9 cellular contexts compared by ENCODE assay signal in the genomic region with DNA sequence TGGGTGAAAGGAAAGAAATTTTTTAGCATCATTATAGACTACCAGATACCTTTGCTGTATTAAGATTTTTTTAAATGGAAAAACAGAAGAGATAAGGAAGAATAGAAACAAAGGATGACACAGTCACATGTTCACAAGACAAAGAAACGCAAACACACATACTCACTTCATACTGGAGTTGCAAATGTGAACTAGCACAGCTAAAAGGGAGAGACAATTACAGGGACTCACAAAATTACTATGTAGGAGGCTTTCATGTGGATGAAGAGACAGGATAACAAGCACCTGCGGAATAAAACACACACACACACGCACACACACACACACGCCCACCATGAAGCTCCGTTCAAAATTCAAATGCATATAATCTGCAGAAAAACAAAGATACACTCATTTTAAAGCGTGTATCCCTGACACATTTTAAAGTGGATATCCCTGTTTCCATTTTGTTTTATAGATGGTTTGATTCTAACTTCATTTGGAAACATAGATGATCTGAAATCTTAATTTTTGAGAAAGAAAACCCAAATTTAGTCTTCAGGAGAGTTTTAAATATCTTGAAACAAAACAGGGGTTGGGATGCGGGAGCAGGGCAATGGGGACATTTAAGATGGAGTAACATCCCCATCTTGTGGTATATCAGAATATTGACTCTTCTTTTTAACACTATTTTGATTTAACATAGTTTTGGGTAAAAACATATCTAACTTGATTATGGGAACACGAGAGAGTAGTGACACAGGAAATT. TPM values are rescaled to one million over a fixed set of nuclear protein-coding genes. Genes with fewer than 3 reads are reported as not detected.
DNase-seq lines count a peak whose midpoint lies in the region; ATAC-seq and TF ChIP-seq lines count a peak whose summit lies in the region.
"Had no signal": no experiment of that assay in that cellular context is flagged by ENCODE, and none has a peak within 500 bp of the region (broad histone marks: within the 10 kb centered on the region; RNA-seq: fewer than 3 reads in every experiment).

No MANE protein-coding gene starts in this region.

- CTCF ChIA-PET in activated CD8-positive, alpha-beta T cell treated with anti-CD3 and anti-CD28 coated beads for 36 hours (lab: Charles Lee), result interaction anchor here (0.7 to 3.7 kb wide), 13 partner anchors 9 to 659 kb away, joined by 3 to 29 read pairs (median 4); partner anchors contain the start of gene FAM76B
- CTCF ChIA-PET in activated CD8-positive, alpha-beta T cell treated with anti-CD3 and anti-CD28 coated beads, Interleukin-2, amount 10 ng/mL, durations not matched to agents 7 days and 5 days (lab: Charles Lee), result interaction anchor here (0.6 to 1.7 kb wide), 15 partner anchors 9 to 721 kb away, joined by 3 to 12 read pairs (median 3); partner anchors contain the start of gene MAML2

- TF ChIP-seq RAD21 in liver (IDR thresholded peaks at IDR 0.05), result peak; percentile 84 to 86

- no peaks in the 10 kb centered on the region for H3K27me3 ChIP-seq in liver (ENCODE audit: control insufficient read depth in 4 of 4, insufficient read depth in 4 of 4, low read length in 3 of 4)
- no peaks in the 10 kb centered on the region for H3K27me3 ChIP-seq in aorta (ENCODE audit: control insufficient read depth in 1 of 2, insufficient read depth in 2 of 2, low read length in 1 of 2)

- no peaks in the 10 kb centered on the region for H3K9me3 Mint-ChIP-seq in activated CD8-positive, alpha-beta T cell treated with anti-CD3 and anti-CD28 coated beads for 36 hours
- no peaks in the 10 kb centered on the region for H3K9me3 Mint-ChIP-seq in activated CD8-positive, alpha-beta T cell treated with anti-CD3 and anti-CD28 coated beads, Interleukin-2, amount 10 ng/mL, durations not matched to agents 7 days and 5 days (ENCODE audit: insufficient read depth)
- H3K9me3 Mint-ChIP-seq: dendritic cell treated with granulocyte-macrophage colony-stimulating factor and Interleukin-4, amounts not matched to agents 40 ng/mL and 50 ng/mL, for 4 days had no signal

- H3K9me3 ChIP-seq in liver (ENCODE audit: control insufficient read depth in 4 of 4, low read length in 3 of 4) (no peaks in the 10 kb centered on the region), aorta (ENCODE audit: control insufficient read depth, low read length) (no peaks in the 10 kb centered on the region)

- H3K36me3 Mint-ChIP-seq in activated CD8-positive, alpha-beta T cell treated with anti-CD3 and anti-CD28 coated beads for 36 hours (ENCODE audit: low read depth), result no peaks in the 10 kb centered on the region
- H3K36me3 Mint-ChIP-seq in activated CD8-positive, alpha-beta T cell treated with anti-CD3 and anti-CD28 coated beads, Interleukin-2, amount 10 ng/mL, durations not matched to agents 7 days and 5 days (ENCODE audit: low read depth), result no peaks in the 10 kb centered on the region

- peaks cover 37% of the 10 kb centered on the region for H3K27me3 Mint-ChIP-seq in activated CD8-positive, alpha-beta T cell treated with anti-CD3 and anti-CD28 coated beads for 36 hours
- peaks cover 29% of the 10 kb centered on the region for H3K27me3 Mint-ChIP-seq in activated CD8-positive, alpha-beta T cell treated with anti-CD3 and anti-CD28 coated beads, Interleukin-2, amount 10 ng/mL, durations not matched to agents 7 days and 5 days (ENCODE audit: low read depth)

- ATAC-seq in activated CD8-positive, alpha-beta T cell treated with anti-CD3 and anti-CD28 coated beads for 36 hours, result no peak
- ATAC-seq in activated CD8-positive, alpha-beta T cell treated with anti-CD3 and anti-CD28 coated beads, Interleukin-2, amount 10 ng/mL, durations not matched to agents 7 days and 5 days, result no peak
- ATAC-seq in HG03159 (IDR thresholded peaks at IDR 0.05; ENCODE audit: unreplicated experiment), result peak; percentile 69
- peak; percentile 75 for ATAC-seq in aorta (ENCODE audit: low FRiP score)

- no peak overlapping the region for H3K27ac Mint-ChIP-seq in activated CD8-positive, alpha-beta T cell treated with anti-CD3 and anti-CD28 coated beads for 36 hours
- H3K27ac Mint-ChIP-seq in activated CD8-positive, alpha-beta T cell treated with anti-CD3 and anti-CD28 coated beads, Interleukin-2, amount 10 ng/mL, durations not matched to agents 7 days and 5 days, result no peak overlapping the region
- H3K27ac Mint-ChIP-seq: dendritic cell treated with granulocyte-macrophage colony-stimulating factor and Interleukin-4, amounts not matched to agents 40 ng/mL and 50 ng/mL, for 4 days had no signal

- intact Hi-C loops in activated CD8-positive, alpha-beta T cell treated with anti-CD3 and anti-CD28 coated beads for 36 hours (cut with micrococcal nuclease), result no loop called here
- intact Hi-C loops in aorta (cut with DNase I), result loop anchor here (5.0 kb wide), 1 partner anchor 589 kb away; no protein-coding TSS in a partner anchor

- 21% methylated on average over 8 of the region's 8 CpGs for WGBS in liver
- WGBS in aorta, 2 donors, result 13 to 16% methylated on average over 8 of the region's 8 CpGs

- H3K36me3 ChIP-seq in liver (ENCODE audit: control insufficient read depth in 4 of 4, insufficient read depth in 3 of 4, low read depth in 1 of 4, low read length in 3 of 4) (no peaks in the 10 kb centered on the region), aorta (ENCODE audit: control insufficient read depth in 1 of 2, insufficient read depth in 2 of 2, low read length in 1 of 2) (no peaks in the 10 kb centered on the region)

- peak; percentile 82 for TF ChIP-seq CTCF in activated CD8-positive, alpha-beta T cell treated with anti-CD3 and anti-CD28 coated beads for 36 hours (IDR thresholded peaks at IDR 0.05)
- peak; percentile 58 for TF ChIP-seq CTCF in choroid plexus epithelial cell (conservative IDR thresholded peaks at IDR 0.05; ENCODE audit: low read depth, low read length)
- peak; percentile 52 for TF ChIP-seq CTCF in liver (IDR thresholded peaks at IDR 0.05; ENCODE audit: low read depth, low read length, missing input control)

- POLR2A ChIA-PET in activated CD8-positive, alpha-beta T cell treated with anti-CD3 and anti-CD28 coated beads for 36 hours (lab: Charles Lee), result no interaction called here
- POLR2A ChIA-PET in activated CD8-positive, alpha-beta T cell treated with anti-CD3 and anti-CD28 coated beads, Interleukin-2, amount 10 ng/mL, durations not matched to agents 7 days and 5 days (lab: Charles Lee), result no interaction called here

- H3K4me3 Mint-ChIP-seq in activated CD8-positive, alpha-beta T cell treated with anti-CD3 and anti-CD28 coated beads for 36 hours, result no peak overlapping the region
- H3K4me3 Mint-ChIP-seq in activated CD8-positive, alpha-beta T cell treated with anti-CD3 and anti-CD28 coated beads, Interleukin-2, amount 10 ng/mL, durations not matched to agents 7 days and 5 days, result no peak overlapping the region
- H3K4me3 Mint-ChIP-seq: dendritic cell treated with granulocyte-macrophage colony-stimulating factor and Interleukin-4, amounts not matched to agents 40 ng/mL and 50 ng/mL, for 4 days had no signal

- H3K4me3 ChIP-seq in choroid plexus epithelial cell (ENCODE audit: low read depth, low read length) (peak overlapping the region; percentile 22), liver (ENCODE audit: low read depth in 1 of 3, low read length in 3 of 3) (no peak overlapping the region), aorta (ENCODE audit: low read length in 2 of 2) (no peak overlapping the region)

- H3K4me1 ChIP-seq in liver (ENCODE audit: control insufficient read depth in 4 of 4, insufficient read depth in 4 of 4, low read length in 3 of 4) (no peaks in the 10 kb centered on the region), aorta (ENCODE audit: control insufficient read depth in 1 of 2, insufficient read depth in 2 of 2, low read length in 2 of 2) (no peaks in the 10 kb centered on the region)

- H3K4me1 Mint-ChIP-seq in activated CD8-positive, alpha-beta T cell treated with anti-CD3 and anti-CD28 coated beads for 36 hours (ENCODE audit: low read depth), result peaks cover 4% of the 10 kb centered on the region
- no peaks in the 10 kb centered on the region for H3K4me1 Mint-ChIP-seq in activated CD8-positive, alpha-beta T cell treated with anti-CD3 and anti-CD28 coated beads, Interleukin-2, amount 10 ng/mL, durations not matched to agents 7 days and 5 days (ENCODE audit: low read depth)

- DNase-seq in activated CD8-positive, alpha-beta T cell treated with anti-CD3 and anti-CD28 coated beads for 36 hours, result no peak
- no peak for DNase-seq in activated CD8-positive, alpha-beta T cell treated with anti-CD3 and anti-CD28 coated beads, Interleukin-2, amount 10 ng/mL, durations not matched to agents 7 days and 5 days
- DNase-seq in NCI-H748 treated with DMSO at 0.1 percent for 48 hours (lab: John Stamatoyannopoulos, UW) (peak; percentile 7), choroid plexus epithelial cell (ENCODE audit: low read depth) (peak; percentile 72), aorta (no peak)
- no peak for DNase-seq in stimulated activated CD4-positive, alpha-beta T cell treated with anti-CD3 and anti-CD28 coated beads, Interleukin-2, amount 100 ng/mL, for 48 hours

- H3K9ac ChIP-seq in liver (ENCODE audit: low read depth in 1 of 2, low read length in 2 of 2), result no peak overlapping the region

- H3K27ac ChIP-seq in liver (ENCODE audit: low read depth in 1 of 2, low read length in 2 of 2) (no peak overlapping the region), aorta (ENCODE audit: low read depth in 1 of 2, low read length in 2 of 2) (no peak overlapping the region)

TF ChIP-seq in liver, 16 proteins besides CTCF, POLR2A, EP300 and RAD21 (continues in another document):
- TF ChIP-seq RXRA (IDR thresholded peaks at IDR 0.05) (no peak), FOXA1 (IDR thresholded peaks at IDR 0.05) (no peak), EGR1 (IDR thresholded peaks at IDR 0.05; ENCODE audit: low read depth in 2 of 2) (no peak), HNF4A (conservative IDR thresholded peaks at IDR 0.05) (no peak), HNF4G (IDR thresholded peaks at IDR 0.05) (no peak)
- TF ChIP-seq, protein P1, sequence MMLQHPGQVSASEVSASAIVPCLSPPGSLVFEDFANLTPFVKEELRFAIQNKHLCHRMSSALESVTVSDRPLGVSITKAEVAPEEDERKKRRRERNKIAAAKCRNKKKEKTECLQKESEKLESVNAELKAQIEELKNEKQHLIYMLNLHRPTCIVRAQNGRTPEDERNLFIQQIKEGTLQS (IDR thresholded peaks at IDR 0.05), result no peak

RNA-seq across cellular contexts. Expression of gene JRKL, which starts 36.7 kb away (rescaled TPM):
- total RNA-seq in activated CD8-positive, alpha-beta T cell treated with anti-CD3 and anti-CD28 coated beads for 36 hours, result 10 to 100 TPM; 13.3 to 13.5 TPM
- 10 to 100 TPM in 1 of 2 experiments, 1 to 10 TPM in 1; 9.4 to 10.3 TPM for total RNA-seq in activated CD8-positive, alpha-beta T cell treated with anti-CD3 and anti-CD28 coated beads, Interleukin-2, amount 10 ng/mL, durations not matched to agents 7 days and 5 days
- total RNA-seq in liver (1 to 10 TPM; 1.9 to 3.8 TPM), aorta (10 to 100 TPM; 13.7 to 15.4 TPM)
- polyA plus RNA-seq in liver (1 to 10 TPM; 1.1 to 1.2 TPM), aorta (1 to 10 TPM; 6.3 to 6.4 TPM)

RNA-seq across cellular contexts. Expression of gene CCDC82, which starts 36.8 kb away (rescaled TPM):
- total RNA-seq in activated CD8-positive, alpha-beta T cell treated with anti-CD3 and anti-CD28 coated beads for 36 hours, result 10 to 100 TPM; 25.3 to 27.0 TPM
- total RNA-seq in activated CD8-positive, alpha-beta T cell treated with anti-CD3 and anti-CD28 coated beads, Interleukin-2, amount 10 ng/mL, durations not matched to agents 7 days and 5 days, result 10 to 100 TPM; 35.7 to 37.5 TPM
- 10 to 100 TPM in 1 of 2 donors, 1 to 10 TPM in 1; 7.8 to 14.1 TPM for total RNA-seq in liver
- 10 to 100 TPM in 1 of 2 donors, 1 to 10 TPM in 1; 4.5 to 14.5 TPM for polyA plus RNA-seq in liver
- 10 to 100 TPM; 37.4 to 38.7 TPM for total RNA-seq in aorta
- polyA plus RNA-seq in aorta, result 10 to 100 TPM; 29.3 to 39.0 TPM

Comparison
In these comparisons a context has a peak if more than half of its experiments do, and no peak if none do; other contexts are left out.
1. ATAC-seq: peak in HG03159 (single experiment) and aorta (single experiment); none in activated CD8-positive, alpha-beta T cell treated with anti-CD3 and anti-CD28 coated beads for 36 hours (single experiment) and activated CD8-positive, alpha-beta T cell treated with anti-CD3 and anti-CD28 coated beads, Interleukin-2, amount 10 ng/mL, durations not matched to agents 7 days and 5 days (single experiment).
2. DNase-seq: peak in NCI-H748 treated with DMSO at 0.1 percent for 48 hours (single experiment) and choroid plexus epithelial cell (single experiment); none in activated CD8-positive, alpha-beta T cell treated with anti-CD3 and anti-CD28 coated beads for 36 hours (single experiment), activated CD8-positive, alpha-beta T cell treated with anti-CD3 and anti-CD28 coated beads, Interleukin-2, amount 10 ng/mL, durations not matched to agents 7 days and 5 days (single experiment), aorta (0 of 2) and stimulated activated CD4-positive, alpha-beta T cell treated with anti-CD3 and anti-CD28 coated beads, Interleukin-2, amount 100 ng/mL, for 48 hours (0 of 2).
3. Peak in every context shown above with its lines, with median percentiles within 50 percentile points of each other: CTCF ChIP-seq.